Comparison of ENCODE assay signal across 1 cellular context in the genomic region with DNA sequence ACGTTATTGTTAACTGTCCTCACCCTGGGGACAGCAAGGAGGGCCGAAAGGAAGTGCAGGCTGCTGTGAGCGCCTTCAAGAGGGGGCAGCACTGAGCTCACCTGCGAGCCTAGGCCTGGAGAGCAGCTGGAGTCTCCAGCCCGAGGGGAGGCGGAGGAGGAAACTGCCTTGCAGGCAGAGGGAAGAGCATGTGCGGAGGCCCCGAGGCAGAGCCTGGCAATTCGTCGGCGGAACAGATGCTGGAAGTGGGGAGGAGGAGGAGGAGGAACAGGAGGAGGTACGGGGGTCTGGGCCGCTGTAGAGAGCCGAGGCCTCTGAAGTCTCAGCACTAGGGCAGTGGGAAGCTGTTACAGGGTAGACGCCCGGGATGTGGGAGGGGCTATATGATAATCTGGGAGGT.
TF ChIP-seq lines count a peak whose summit lies in the region.

No MANE protein-coding gene starts in this region.

TF ChIP-seq in H1, 55 proteins besides CTCF, POLR2A, EP300 and RAD21:
- TF ChIP-seq RNF2 (IDR thresholded peaks at IDR 0.05; ENCODE audit: borderline replicate concordance, low read depth, low read length, missing control alignments, poor library complexity, severe bottlenecking): no peak
- 0 out of 2 replicates have a peak, but pooled peaks have one; percentile 47 for TF ChIP-seq GTF2F1 (IDR thresholded peaks at IDR 0.05; ENCODE audit: borderline replicate concordance, low read depth, low read length)
- peak; percentile 88; the same call in 1 of the 2 replicates for TF ChIP-seq TCF12 (IDR thresholded peaks at IDR 0.05; ENCODE audit: low read depth, low read length)
- TF ChIP-seq BRCA1 (IDR thresholded peaks at IDR 0.05; ENCODE audit: low read depth, low read length): no peak
- TF ChIP-seq RBBP5 (IDR thresholded peaks at IDR 0.05; ENCODE audit: borderline replicate concordance, low read depth, low read length): peak; percentile 77; the same call in 1 of the 2 replicates
- 0 out of 2 replicates have a peak, but pooled peaks have one; percentile 53 for TF ChIP-seq PHF8 (conservative IDR thresholded peaks at IDR 0.05; ENCODE audit: low read depth, low read length)
- 0 out of 2 replicates have a peak, but pooled peaks have one; percentile 21 for TF ChIP-seq TBP (IDR thresholded peaks at IDR 0.05; ENCODE audit: low read depth, low read length)
- peak; percentile 96 for TF ChIP-seq KDM1A (IDR thresholded peaks at IDR 0.05; ENCODE audit: borderline replicate concordance, low read length)
- TF ChIP-seq SP4 (IDR thresholded peaks at IDR 0.05; ENCODE audit: low read length): peak; percentile 9; the same call in 1 of the 2 replicates
- TF ChIP-seq RXRA (IDR thresholded peaks at IDR 0.05; ENCODE audit: insufficient read depth, low read depth, low read length): no peak
- TF ChIP-seq, protein P1, sequence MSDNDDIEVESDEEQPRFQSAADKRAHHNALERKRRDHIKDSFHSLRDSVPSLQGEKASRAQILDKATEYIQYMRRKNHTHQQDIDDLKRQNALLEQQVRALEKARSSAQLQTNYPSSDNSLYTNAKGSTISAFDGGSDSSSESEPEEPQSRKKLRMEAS (IDR thresholded peaks at IDR 0.05): peak; percentile 87
- no peak for TF ChIP-seq CHD1 (IDR thresholded peaks at IDR 0.05; ENCODE audit: low read depth, low read length)
- peak; percentile 53; the same call in 1 of the 2 replicates for TF ChIP-seq POLR2AphosphoS5 (IDR thresholded peaks at IDR 0.05; ENCODE audit: low read depth, low read length)
- TF ChIP-seq BACH1 (IDR thresholded peaks at IDR 0.05; ENCODE audit: low read length): no peak
- TF ChIP-seq, protein P2, sequence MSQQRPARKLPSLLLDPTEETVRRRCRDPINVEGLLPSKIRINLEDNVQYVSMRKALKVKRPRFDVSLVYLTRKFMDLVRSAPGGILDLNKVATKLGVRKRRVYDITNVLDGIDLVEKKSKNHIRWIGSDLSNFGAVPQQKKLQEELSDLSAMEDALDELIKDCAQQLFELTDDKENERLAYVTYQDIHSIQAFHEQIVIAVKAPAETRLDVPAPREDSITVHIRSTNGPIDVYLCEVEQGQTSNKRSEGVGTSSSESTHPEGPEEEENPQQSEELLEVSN (IDR thresholded peaks at IDR 0.05): peak; percentile 67
- TF ChIP-seq TAF1 (IDR thresholded peaks at IDR 0.05; ENCODE audit: low read depth, low read length): peak; percentile 50; the same call in 1 of the 2 replicates
- peak; percentile 30 to 96; a peak in 2 of 4 replicates for TF ChIP-seq HDAC2 (IDR thresholded peaks at IDR 0.05; ENCODE audit: borderline replicate concordance in 1 of 2, low read depth in 2 of 2, low read length in 2 of 2)
- peak; percentile 69 for TF ChIP-seq ASH2L (IDR thresholded peaks at IDR 0.05; ENCODE audit: low read length)
- peak; percentile 1 for TF ChIP-seq KDM4A (IDR thresholded peaks at IDR 0.05; ENCODE audit: low read depth, low read length, severe bottlenecking)
